ENCODE assay signal across 20 cellular contexts in genomic region chr3:191894406-191894805, GRCh38.
"Had no signal": no experiment of that assay in that cellular context is flagged by ENCODE, and none has a peak within 500 bp of the region (broad histone marks: within the 10 kb centered on the region; RNA-seq: fewer than 3 reads in every experiment).

No MANE protein-coding gene starts in this region.

- H3K36me3 ChIP-seq: ascending aorta, esophagus muscularis mucosa, gastroesophageal sphincter, heart left ventricle, ovary, thyroid gland had no signal

- H3K9me3 Mint-ChIP-seq: memory B cell; stimulated activated naive B cell treated with anti-CD40 and anti-IgM and Interleukin-4, amounts not matched to agents 10 μg/mL and 1 μg/mL and 100 μg/mL, for 72 hours had no signal

- H3K9me3 ChIP-seq: ascending aorta, esophagus muscularis mucosa, gastroesophageal sphincter, heart left ventricle, ovary, thyroid gland had no signal

- DNase-seq: activated CD4-positive, alpha-beta T cell treated with anti-CD3 and anti-CD28 coated beads, Interleukin-2, amount 50 U/mL, for 1 hour; activated CD8-positive, alpha-beta memory T cell treated with anti-CD3 and anti-CD28 coated beads for 24 hours; activated CD8-positive, alpha-beta memory T cell treated with anti-CD3 and anti-CD28 coated beads, Interleukin-2, amount 50 U/mL, for 48 hours; activated effector memory CD4-positive, alpha-beta T cell treated with anti-CD3 and anti-CD28 coated beads, Interleukin-2, amount 50 U/mL, for 16 hours; activated naive CD4-positive, alpha-beta T cell treated with anti-CD3 and anti-CD28 coated beads, Interleukin-2, amount 50 U/mL, for 16 hours; activated T-cell treated with anti-CD3 and anti-CD28 coated beads, Interleukin-2, amount 50 U/mL, for 48 hours; effector CD8-positive, alpha-beta T cell; heart left ventricle; naive thymus-derived CD4-positive, alpha-beta T cell; ovary; stimulated activated naive B cell treated with anti-CD40 and anti-IgM and Interleukin-4, amounts not matched to agents 10 μg/mL and 1 μg/mL and 100 μg/mL, for 72 hours; thyroid gland had no signal

- H3K27me3 Mint-ChIP-seq: dendritic cell treated with granulocyte-macrophage colony-stimulating factor and Interleukin-4, amounts not matched to agents 40 ng/mL and 50 ng/mL, for 4 days; memory B cell; naive thymus-derived CD4-positive, alpha-beta T cell; stimulated activated naive B cell treated with anti-CD40 and anti-IgM and Interleukin-4, amounts not matched to agents 10 μg/mL and 1 μg/mL and 100 μg/mL, for 72 hours had no signal

- H3K27ac Mint-ChIP-seq: dendritic cell treated with granulocyte-macrophage colony-stimulating factor and Interleukin-4, amounts not matched to agents 40 ng/mL and 50 ng/mL, for 4 days; memory B cell; naive thymus-derived CD4-positive, alpha-beta T cell; stimulated activated naive B cell treated with anti-CD40 and anti-IgM and Interleukin-4, amounts not matched to agents 10 μg/mL and 1 μg/mL and 100 μg/mL, for 72 hours had no signal

- H3K27ac ChIP-seq: ascending aorta, esophagus muscularis mucosa, gastroesophageal sphincter, heart left ventricle, ovary, thyroid gland had no signal

- H3K4me2 ChIP-seq: smooth muscle cell had no signal

- H3K4me3 Mint-ChIP-seq: dendritic cell treated with granulocyte-macrophage colony-stimulating factor and Interleukin-4, amounts not matched to agents 40 ng/mL and 50 ng/mL, for 4 days; memory B cell; naive thymus-derived CD4-positive, alpha-beta T cell; stimulated activated naive B cell treated with anti-CD40 and anti-IgM and Interleukin-4, amounts not matched to agents 10 μg/mL and 1 μg/mL and 100 μg/mL, for 72 hours had no signal

- H3K36me3 Mint-ChIP-seq: memory B cell; naive thymus-derived CD4-positive, alpha-beta T cell; stimulated activated naive B cell treated with anti-CD40 and anti-IgM and Interleukin-4, amounts not matched to agents 10 μg/mL and 1 μg/mL and 100 μg/mL, for 72 hours had no signal

- H3K4me1 Mint-ChIP-seq: memory B cell; naive thymus-derived CD4-positive, alpha-beta T cell; stimulated activated naive B cell treated with anti-CD40 and anti-IgM and Interleukin-4, amounts not matched to agents 10 μg/mL and 1 μg/mL and 100 μg/mL, for 72 hours had no signal

- H3K27me3 ChIP-seq: ascending aorta, esophagus muscularis mucosa, gastroesophageal sphincter, heart left ventricle, ovary, thyroid gland had no signal

- H3K4me3 ChIP-seq: ascending aorta, esophagus muscularis mucosa, gastroesophageal sphincter, heart left ventricle, ovary, smooth muscle cell, thyroid gland had no signal

- H3K4me1 ChIP-seq: ascending aorta, gastroesophageal sphincter, heart left ventricle, thyroid gland had no signal

- ATAC-seq: activated CD4-positive, CD25-positive, alpha-beta regulatory T cell treated with anti-CD3 and anti-CD28 coated beads, Interleukin-2, amount 50 U/mL, for 24 hours; gastroesophageal sphincter; heart left ventricle; naive thymus-derived CD4-positive, alpha-beta T cell; sciatic nerve; stimulated activated naive B cell treated with anti-CD40 and anti-IgM and Interleukin-4, amounts not matched to agents 10 μg/mL and 1 μg/mL and 100 μg/mL, for 72 hours had no signal
